In genomic region chr22:28837640-28838039, GRCh38 we compare ENCODE assay signal across 28 cellular contexts.
"Had no signal": no experiment of that assay in that cellular context is flagged by ENCODE, and none has a peak within 500 bp of the region (broad histone marks: within the 10 kb centered on the region; RNA-seq: fewer than 3 reads in every experiment).

No MANE protein-coding gene starts in this region.

- H3K27ac Mint-ChIP-seq: activated B cell treated with CpG ODN at 0.5 μM for 24 hours; activated CD4-positive, alpha-beta memory T cell treated with anti-CD3 and anti-CD28 coated beads for 36 hours; activated CD4-positive, alpha-beta T cell treated with anti-CD3 and anti-CD28 coated beads, Interleukin-2, amount 10 ng/mL, durations not matched to agents 7 days and 5 days; activated naive CD4-positive, alpha-beta T cell treated with anti-CD3 and anti-CD28 coated beads, Interleukin-2, amount 10 ng/mL, durations not matched to agents 7 days and 5 days; activated T-helper 17 cell treated with anti-CD3 and anti-CD28 coated beads, Interleukin-2, amount 50 U/mL, for 72 hours; T-helper 1 cell treated with Interleukin-12 subunit alpha and Interleukin-12 subunit beta and Interleukin-4 antibody, amounts not matched to agents 30 μg/mL and 1 μg/mL, for 36 hours had no signal

- H3K4me3 Mint-ChIP-seq: activated B cell treated with CpG ODN at 0.5 μM for 24 hours; activated CD4-positive, alpha-beta memory T cell treated with anti-CD3 and anti-CD28 coated beads for 36 hours; activated CD4-positive, alpha-beta T cell treated with anti-CD3 and anti-CD28 coated beads, Interleukin-2, amount 10 ng/mL, durations not matched to agents 7 days and 5 days; activated naive CD4-positive, alpha-beta T cell treated with anti-CD3 and anti-CD28 coated beads, Interleukin-2, amount 10 ng/mL, durations not matched to agents 7 days and 5 days; activated T-helper 17 cell treated with anti-CD3 and anti-CD28 coated beads, Interleukin-2, amount 50 U/mL, for 72 hours; T-helper 1 cell treated with Interleukin-12 subunit alpha and Interleukin-12 subunit beta and Interleukin-4 antibody, amounts not matched to agents 30 μg/mL and 1 μg/mL, for 36 hours had no signal

- H3K4me1 Mint-ChIP-seq: activated T-helper 17 cell treated with anti-CD3 and anti-CD28 coated beads, Interleukin-2, amount 50 U/mL, for 72 hours had no signal

- H3K9me3 ChIP-seq: breast epithelium, colonic mucosa, Peyer's patch had no signal

- H3K4me1 ChIP-seq: breast epithelium, colonic mucosa, Peyer's patch had no signal

- H3K27me3 ChIP-seq: breast epithelium, colonic mucosa, Peyer's patch had no signal

- H3K27me3 Mint-ChIP-seq: activated B cell treated with CpG ODN at 0.5 μM for 24 hours; activated CD4-positive, alpha-beta memory T cell treated with anti-CD3 and anti-CD28 coated beads for 36 hours; activated CD4-positive, alpha-beta T cell treated with anti-CD3 and anti-CD28 coated beads, Interleukin-2, amount 10 ng/mL, durations not matched to agents 7 days and 5 days; activated T-helper 17 cell treated with anti-CD3 and anti-CD28 coated beads, Interleukin-2, amount 50 U/mL, for 72 hours had no signal

- ATAC-seq: activated T-helper 17 cell treated with anti-CD3 and anti-CD28 coated beads, Interleukin-2, amount 50 U/mL, for 72 hours had no signal

- H3K36me3 ChIP-seq: breast epithelium, colonic mucosa, Peyer's patch had no signal

- H3K4me3 ChIP-seq: breast epithelium, colonic mucosa, Peyer's patch had no signal

- H3K9me3 Mint-ChIP-seq: activated B cell treated with CpG ODN at 0.5 μM for 24 hours; activated CD4-positive, alpha-beta memory T cell treated with anti-CD3 and anti-CD28 coated beads for 36 hours; activated CD4-positive, alpha-beta T cell treated with anti-CD3 and anti-CD28 coated beads, Interleukin-2, amount 10 ng/mL, durations not matched to agents 7 days and 5 days; activated naive CD4-positive, alpha-beta T cell treated with anti-CD3 and anti-CD28 coated beads, Interleukin-2, amount 10 ng/mL, durations not matched to agents 7 days and 5 days; activated T-helper 17 cell treated with anti-CD3 and anti-CD28 coated beads, Interleukin-2, amount 50 U/mL, for 72 hours; T-helper 1 cell treated with Interleukin-12 subunit alpha and Interleukin-12 subunit beta and Interleukin-4 antibody, amounts not matched to agents 30 μg/mL and 1 μg/mL, for 36 hours had no signal

- DNase-seq: activated B cell treated with CpG ODN at 0.5 μM for 24 hours; activated CD4-positive, alpha-beta memory T cell treated with anti-CD3 and anti-CD28 coated beads for 36 hours; activated CD4-positive, alpha-beta T cell treated with anti-CD3 and anti-CD28 coated beads for 1 hour; activated CD4-positive, alpha-beta T cell treated with anti-CD3 and anti-CD28 coated beads, Interleukin-2, amount 10 ng/mL, durations not matched to agents 7 days and 5 days; activated CD8-positive, alpha-beta memory T cell treated with anti-CD3 and anti-CD28 coated beads for 24 hours; activated gamma-delta T cell treated with Interleukin-2 at 50 U/mL for 16 hours; activated naive CD4-positive, alpha-beta T cell treated with anti-CD3 and anti-CD28 coated beads, Interleukin-2, amount 10 ng/mL, durations not matched to agents 7 days and 5 days; activated T-cell treated with anti-CD3 and anti-CD28 coated beads, Interleukin-2, amount 50 U/mL, for 48 hours; aorta; caudate nucleus; colonic mucosa; Kasumi-1; KBM-7; NCI-H1092 treated with DMSO at 0.1 percent for 48 hours; NCI-H146; NCI-H187 treated with DMSO at 0.1 percent for 48 hours; NCI-H2107; NCI-H2171 treated with DMSO at 0.1 percent for 48 hours; NCI-H226; NCI-H526; NK-92 treated with Interleukin-12 subunit alpha and Interleukin-12 subunit beta, amount 100 ng/mL, for 24 hours; OCI-M1; Peyer's patch; SHP77; T-helper 9 cell had no signal

- H3K27ac ChIP-seq: breast epithelium, colonic mucosa, Peyer's patch had no signal

- H3K36me3 Mint-ChIP-seq: activated CD4-positive, alpha-beta memory T cell treated with anti-CD3 and anti-CD28 coated beads for 36 hours had no signal
